In genomic region chr4:10089346-10089745, GRCh38 we compare ENCODE assay signal across 2 cellular contexts.
TF ChIP-seq lines count a peak whose summit lies in the region.

No MANE protein-coding gene starts in this region.

TF ChIP-seq in SK-N-SH, 30 proteins besides CTCF, POLR2A, EP300 and RAD21 (continued from another document):
- TF ChIP-seq POLR2AphosphoS5 (IDR thresholded peaks at IDR 0.05; ENCODE audit: low read depth, low read length) (no peak), GATA2 (CRISPR knock-in tag; IDR thresholded peaks at IDR 0.05) (no peak), FOXM1 (IDR thresholded peaks at IDR 0.05; ENCODE audit: low read depth) (no peak)

TF ChIP-seq in SK-N-SH treated with all-trans-retinoic acid at 6 μM for 48 hours, 23 proteins besides CTCF, POLR2A, EP300 and RAD21 (continued from another document):
- TF ChIP-seq CREB5 (CRISPR knock-in tag; IDR thresholded peaks at IDR 0.05; ENCODE audit: low read depth) (no peak), ZNF70 (CRISPR knock-in tag; IDR thresholded peaks at IDR 0.05) (no peak), ZNF565 (CRISPR knock-in tag; conservative IDR thresholded peaks at IDR 0.05; ENCODE audit: low read depth) (no peak), POU6F1 (CRISPR knock-in tag; IDR thresholded peaks at IDR 0.05; ENCODE audit: borderline replicate concordance, low read depth) (no peak), TOX (CRISPR knock-in tag; IDR thresholded peaks at IDR 0.05; ENCODE audit: borderline replicate concordance) (no peak), BACH2 (CRISPR knock-in tag; IDR thresholded peaks at IDR 0.05; ENCODE audit: borderline replicate concordance) (no peak), TSHZ2 (CRISPR knock-in tag; IDR thresholded peaks at IDR 0.05) (no peak)
